2 cellular contexts compared by ENCODE assay signal in genomic region chr12:27667540-27667939, GRCh38.
TF ChIP-seq lines count a peak whose summit lies in the region.

No MANE protein-coding gene starts in this region.

TF ChIP-seq in SK-N-SH, 30 proteins besides CTCF, POLR2A, EP300 and RAD21:
- TF ChIP-seq FOSL2 (IDR thresholded peaks at IDR 0.05; ENCODE audit: borderline replicate concordance, low read depth) (peak; percentile 29; the same call in 1 of the 2 replicates), NRF1 (IDR thresholded peaks at IDR 0.05; ENCODE audit: low read depth, low read length) (no peak)
TF ChIP-seq in SK-N-SH: peak in this region for 1.

TF ChIP-seq in SK-N-SH treated with all-trans-retinoic acid at 6 μM for 48 hours, 23 proteins besides CTCF, POLR2A, EP300 and RAD21:
- TF ChIP-seq TSHZ2 (CRISPR knock-in tag; IDR thresholded peaks at IDR 0.05) (no peak), RARB (CRISPR knock-in tag; IDR thresholded peaks at IDR 0.05) (no peak), CREB5 (CRISPR knock-in tag; IDR thresholded peaks at IDR 0.05; ENCODE audit: low read depth) (no peak), ZFP30 (CRISPR knock-in tag; IDR thresholded peaks at IDR 0.05) (no peak), ZNF70 (CRISPR knock-in tag; IDR thresholded peaks at IDR 0.05) (no peak), CSDC2 (CRISPR knock-in tag; IDR thresholded peaks at IDR 0.05) (no peak), PATZ1 (CRISPR knock-in tag; IDR thresholded peaks at IDR 0.05; ENCODE audit: borderline replicate concordance) (no peak), ZC3H10 (CRISPR knock-in tag; IDR thresholded peaks at IDR 0.05) (no peak), BACH2 (CRISPR knock-in tag; IDR thresholded peaks at IDR 0.05; ENCODE audit: borderline replicate concordance) (no peak)
